Comparison of ENCODE assay signal across 11 cellular contexts in the genomic region with DNA sequence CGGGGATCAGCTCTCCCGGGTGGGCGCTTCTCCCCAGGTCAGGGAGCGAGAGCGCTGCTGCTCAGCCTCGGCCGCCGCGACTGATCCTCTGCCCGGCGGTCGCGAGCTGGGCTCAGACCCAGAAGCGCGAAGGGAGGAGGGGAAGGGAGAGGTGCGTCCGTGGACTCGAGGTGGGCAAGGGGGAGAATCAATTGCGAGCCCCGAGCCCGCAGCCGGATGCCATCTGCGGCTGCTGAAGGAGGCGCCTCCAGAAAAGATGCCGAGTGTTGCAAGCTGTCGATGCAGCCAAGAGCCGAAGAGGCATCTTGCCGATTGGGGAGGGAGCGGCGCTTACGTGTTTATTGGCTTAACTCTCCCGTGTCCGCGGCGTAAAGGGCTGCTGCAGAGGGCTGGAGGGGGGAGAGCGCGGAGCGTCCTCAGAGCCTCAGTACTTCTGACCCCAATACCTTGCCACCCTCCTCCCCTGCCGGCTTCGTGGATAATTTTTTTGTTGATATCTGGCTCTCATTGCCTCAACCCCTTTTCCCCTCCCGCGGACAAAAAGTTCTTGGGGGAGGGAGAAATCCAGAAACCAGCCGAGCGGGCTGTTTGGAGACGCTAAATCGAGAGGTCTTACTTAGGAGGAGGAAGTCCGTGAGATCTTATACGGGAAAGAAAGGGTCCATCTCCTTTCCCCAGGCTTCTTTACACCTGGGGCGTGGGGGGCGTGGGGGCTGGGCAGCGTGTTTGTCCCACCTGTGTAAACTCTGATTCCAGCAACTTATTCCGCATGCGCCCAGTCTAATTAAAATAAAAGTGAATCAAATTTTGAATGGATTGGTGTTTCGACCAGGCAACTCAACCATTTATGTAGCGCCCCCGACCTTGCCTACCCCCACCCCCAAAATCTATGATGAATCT. TPM values are rescaled to one million over a fixed set of nuclear protein-coding genes. Genes with fewer than 3 reads are reported as not detected.
DNase-seq lines count a peak whose midpoint lies in the region; ATAC-seq lines count a peak whose summit lies in the region.
"Had no signal": no experiment of that assay in that cellular context is flagged by ENCODE, and none has a peak within 500 bp of the region (broad histone marks: within the 10 kb centered on the region; RNA-seq: fewer than 3 reads in every experiment).

Gene CADPS (minus strand): TSS at position 314 of the 900 bp plus-strand sequence. CDS start 387 bp downstream, outside the sequence.

- no peaks in the 10 kb centered on the region for H3K36me3 ChIP-seq in urinary bladder (ENCODE audit: insufficient read depth)
- H3K36me3 ChIP-seq: BLaER1 had no signal

- no peaks in the 10 kb centered on the region for H3K4me1 ChIP-seq in urinary bladder (ENCODE audit: insufficient read depth)

- H3K4me3 ChIP-seq in urinary bladder (ENCODE audit: low read depth, low read length) = peak within 1 kb of the TSS; percentile 28
- H3K4me3 ChIP-seq: BLaER1 had no signal

- peak; percentile 3 for DNase-seq in NCI-H2029 (lab: John Stamatoyannopoulos, UW)
- DNase-seq in NCI-H2029 treated with DMSO at 0.1 percent for 48 hours (lab: John Stamatoyannopoulos, UW) = no peak
- DNase-seq in cerebellum (ENCODE audit: low spot score) = peak; percentile 80
- DNase-seq in medulla oblongata (ENCODE audit: extremely low spot score) = peak; percentile 36

- no peak within 1 kb of the TSS for H3K27ac ChIP-seq in urinary bladder (ENCODE audit: low read depth)
- H3K27ac ChIP-seq: BLaER1 had no signal

- 2% methylated on average over 56 of the region's 56 CpGs for WGBS in urinary bladder

- ATAC-seq in GM18868 (IDR thresholded peaks at IDR 0.05; ENCODE audit: unreplicated experiment) (no peak), GM21367 (IDR thresholded peaks at IDR 0.05; ENCODE audit: unreplicated experiment) (no peak), HG03045 (IDR thresholded peaks at IDR 0.05; ENCODE audit: unreplicated experiment) (no peak)

RNA-seq across cellular contexts. Expression of gene CADPS, which starts in this region (rescaled TPM):
- total RNA-seq in cerebellum (187 TPM), urinary bladder (19.2 TPM)
- 1.4 TPM for polyA plus RNA-seq in urinary bladder
- total RNA-seq: lung microvascular endothelial cell, M059J had no signal
